Comparison of ENCODE assay signal across 20 cellular contexts in genomic region chr20:22529150-22530019, GRCh38. TPM values are rescaled to one million over a fixed set of nuclear protein-coding genes. Genes with fewer than 3 reads are reported as not detected.
DNase-seq lines count a peak whose midpoint lies in the region; ATAC-seq and TF ChIP-seq lines count a peak whose summit lies in the region.
"Had no signal": no experiment of that assay in that cellular context is flagged by ENCODE, and none has a peak within 500 bp of the region (broad histone marks: within the 10 kb centered on the region; RNA-seq: fewer than 3 reads in every experiment).

No MANE protein-coding gene starts in this region.

- H3K36me3 Mint-ChIP-seq in activated CD8-positive, alpha-beta T cell treated with anti-CD3 and anti-CD28 coated beads for 36 hours (ENCODE audit: low read depth) = no peaks in the 10 kb centered on the region

- H3K9me3 Mint-ChIP-seq in activated CD8-positive, alpha-beta T cell treated with anti-CD3 and anti-CD28 coated beads for 36 hours = no peaks in the 10 kb centered on the region

- H3K27me3 Mint-ChIP-seq in activated CD8-positive, alpha-beta T cell treated with anti-CD3 and anti-CD28 coated beads for 36 hours = peaks cover 2% of the 10 kb centered on the region

- POLR2A ChIA-PET in activated CD8-positive, alpha-beta T cell treated with anti-CD3 and anti-CD28 coated beads for 36 hours (lab: Charles Lee) = no interaction called here

- ATAC-seq in body of pancreas (peak; percentile 27), HG03095 (IDR thresholded peaks at IDR 0.05; ENCODE audit: unreplicated experiment) (no peak)
- no peak for ATAC-seq in activated CD8-positive, alpha-beta T cell treated with anti-CD3 and anti-CD28 coated beads for 36 hours
- ATAC-seq: K562 had no signal

- no peak overlapping the region for H3K9ac ChIP-seq in HUES48 (ENCODE audit: low read depth, low read length)
- H3K9ac ChIP-seq: GM23248 had no signal

- no peak for TF ChIP-seq POLR2A in body of pancreas (IDR thresholded peaks at IDR 0.05)

- CTCF ChIA-PET in activated CD8-positive, alpha-beta T cell treated with anti-CD3 and anti-CD28 coated beads for 36 hours (lab: Charles Lee) = no interaction called here

- H3K4me1 ChIP-seq in HUES48 (ENCODE audit: control insufficient read depth, insufficient read depth, low read length) = peaks cover 16% of the 10 kb centered on the region
- H3K4me1 ChIP-seq in body of pancreas = peaks cover 35% of the 10 kb centered on the region

- H3K36me3 ChIP-seq in HUES48 (ENCODE audit: control insufficient read depth, insufficient read depth, low read length) (no peaks in the 10 kb centered on the region), body of pancreas (replicated peaks in 1 of 2; ENCODE audit: insufficient read depth in 1 of 2, low read depth in 2 of 2) (no peaks in the 10 kb centered on the region)

- no peak overlapping the region for H3K27ac Mint-ChIP-seq in activated CD8-positive, alpha-beta T cell treated with anti-CD3 and anti-CD28 coated beads for 36 hours

- no peak overlapping the region for H3K4me3 ChIP-seq in HUES48 (ENCODE audit: low read depth, low read length)
- no peak overlapping the region for H3K4me3 ChIP-seq in body of pancreas
- H3K4me3 ChIP-seq: GM23248, K562 had no signal

- H3K4me3 Mint-ChIP-seq in activated CD8-positive, alpha-beta T cell treated with anti-CD3 and anti-CD28 coated beads for 36 hours = no peak overlapping the region

- no peak for TF ChIP-seq CTCF in body of pancreas (IDR thresholded peaks at IDR 0.05)
- TF ChIP-seq CTCF in activated CD8-positive, alpha-beta T cell treated with anti-CD3 and anti-CD28 coated beads for 36 hours (IDR thresholded peaks at IDR 0.05) = no peak

- intact Hi-C loops in body of pancreas (cut with DNase I) = no loop called here
- intact Hi-C loops in activated CD8-positive, alpha-beta T cell treated with anti-CD3 and anti-CD28 coated beads for 36 hours (cut with micrococcal nuclease) = no loop called here

- no peaks in the 10 kb centered on the region for H3K9me3 ChIP-seq in HUES48 (ENCODE audit: control insufficient read depth, insufficient read depth, low read length)
- peaks cover 0 to 3% (median 0%) of the 10 kb centered on the region in 3 donors for H3K9me3 ChIP-seq in body of pancreas

- 55 to 68% methylated on average over 10 to 13 of the region's 13 CpGs for WGBS in body of pancreas, 2 donors

- peak overlapping the region; percentile 14 for H3K27ac ChIP-seq in HUES48 (ENCODE audit: low read depth, low read length)
- no peak overlapping the region for H3K27ac ChIP-seq in body of pancreas
- H3K27ac ChIP-seq: C4-2B, GM23248 had no signal

- DNase-seq in NCI-H1417 (lab: John Stamatoyannopoulos, UW) = peak in 2 of 3 experiments; percentile 32 to 59
- DNase-seq in NCI-H1417 treated with DMSO at 0.1 percent for 48 hours (lab: John Stamatoyannopoulos, UW) = no peak
- DNase-seq in body of pancreas = peak in 3 of 4 donors; percentile 41 to 61 (median 53)
- peak; percentile 61 for DNase-seq in mucosa of gallbladder (ENCODE audit: low spot score)
- DNase-seq in activated CD8-positive, alpha-beta T cell treated with anti-CD3 and anti-CD28 coated beads for 36 hours = no peak
- no peak for DNase-seq in NCI-H1694 (lab: John Stamatoyannopoulos, UW)
- DNase-seq: Calu3, DMS79 treated with DMSO at 0.1 percent for 48 hours, GDM1, GM23248, NCI-H2107, NCI-H446 treated with DMSO at 0.1 percent for 48 hours, SIG-M5, SW 1271 had no signal

- H3K4me1 Mint-ChIP-seq in activated CD8-positive, alpha-beta T cell treated with anti-CD3 and anti-CD28 coated beads for 36 hours (ENCODE audit: low read depth) = no peaks in the 10 kb centered on the region

- H3K27me3 ChIP-seq in HUES48 (ENCODE audit: control insufficient read depth, insufficient read depth, low read length) (no peaks in the 10 kb centered on the region; the same call in 1 of the 2 replicates), body of pancreas (no peaks in the 10 kb centered on the region)

RNA-seq across cellular contexts. Expression of gene FOXA2, which starts 55.0 kb away (rescaled TPM):
- total RNA-seq in body of pancreas (10 to 100 TPM; 42.5 to 63.3 TPM), mucosa of gallbladder (35.6 TPM)
- not detected for total RNA-seq in activated CD8-positive, alpha-beta T cell treated with anti-CD3 and anti-CD28 coated beads for 36 hours
- total RNA-seq: GM23248, OCI-LY7, RPMI7951 had no signal

Comparison
In these comparisons a context has a peak if more than half of its experiments do, and no peak if none do; other contexts are left out.
1. DNase-seq: peak in NCI-H1417 (2 of 3), body of pancreas (3 of 4) and mucosa of gallbladder (single experiment); none in NCI-H1417 treated with DMSO at 0.1 percent for 48 hours (single experiment), activated CD8-positive, alpha-beta T cell treated with anti-CD3 and anti-CD28 coated beads for 36 hours (single experiment) and NCI-H1694 (single experiment).
2. RNA of gene FOXA2, which starts 55.0 kb away (total RNA-seq): 42.5 to 63.3 TPM in body of pancreas and 35.6 TPM in mucosa of gallbladder (single experiment); not detected in activated CD8-positive, alpha-beta T cell treated with anti-CD3 and anti-CD28 coated beads for 36 hours; every median in the first group is over 10 times any median in the second.